Comparison of ENCODE assay signal across 8 cellular contexts in genomic region chr17:81387235-81388060, GRCh38. TPM values are rescaled to one million over a fixed set of nuclear protein-coding genes. Genes with fewer than 3 reads are reported as not detected.
DNase-seq lines count a peak whose midpoint lies in the region; ATAC-seq and TF ChIP-seq lines count a peak whose summit lies in the region.

No MANE protein-coding gene starts in this region.

- peak overlapping the region; percentile 59 for H3K4me3 Mint-ChIP-seq in activated CD4-positive, alpha-beta T cell treated with anti-CD3 and anti-CD28 coated beads, Interleukin-2, amount 10 ng/mL, durations not matched to agents 7 days and 5 days

- H3K36me3 ChIP-seq in A673 (ENCODE audit: insufficient read depth, low read length, poor library complexity, severe bottlenecking) (peaks cover 11% of the 10 kb centered on the region), HAP-1 (replicated peaks) (no peaks in the 10 kb centered on the region; the same call in 1 of the 2 replicates), mucosa of stomach (ENCODE audit: control insufficient read depth, insufficient read depth, low read length) (no peaks in the 10 kb centered on the region), stomach smooth muscle (ENCODE audit: control insufficient read depth in 2 of 2, insufficient read depth in 2 of 2, low read length in 2 of 2) (no peaks in the 10 kb centered on the region)

- H3K27me3 ChIP-seq in A673 (replicated peaks; ENCODE audit: insufficient read depth, low read depth, low read length, poor library complexity): no peaks in the 10 kb centered on the region
- H3K27me3 ChIP-seq in HAP-1 (ENCODE audit: low read depth): no peaks in the 10 kb centered on the region
- H3K27me3 ChIP-seq in mucosa of stomach (ENCODE audit: control insufficient read depth, insufficient read depth, low read length): peaks cover 13% of the 10 kb centered on the region
- no peaks in the 10 kb centered on the region for H3K27me3 ChIP-seq in stomach smooth muscle (ENCODE audit: control insufficient read depth in 1 of 2, insufficient read depth in 2 of 2, low read length in 2 of 2)

- CTCF ChIA-PET in A673 (lab: Charles Lee): no interaction called here
- CTCF ChIA-PET in activated CD4-positive, alpha-beta T cell treated with anti-CD3 and anti-CD28 coated beads, Interleukin-2, amount 10 ng/mL, durations not matched to agents 7 days and 5 days (lab: Charles Lee): no interaction called here

- H3K9me3 Mint-ChIP-seq in activated CD4-positive, alpha-beta T cell treated with anti-CD3 and anti-CD28 coated beads, Interleukin-2, amount 10 ng/mL, durations not matched to agents 7 days and 5 days: no peaks in the 10 kb centered on the region

- no TSS peak for BruUV-seq in A673 (replicated peaks; lab: Mats Ljungman, UMichigan)

- H3K4me3 ChIP-seq in A673 (ENCODE audit: low read depth, low read length, poor library complexity, severe bottlenecking) (peak overlapping the region; percentile 62), HAP-1 (peak overlapping the region; percentile 35), mucosa of stomach (ENCODE audit: low read length) (peak overlapping the region; percentile 56), stomach smooth muscle (ENCODE audit: low read length in 2 of 2) (peak overlapping the region; percentile 75 to 81)

- H3K9ac ChIP-seq in mucosa of stomach (ENCODE audit: low read length) (peak overlapping the region; percentile 88), stomach smooth muscle (ENCODE audit: low read length in 2 of 2) (peak overlapping the region; percentile 87 to 88)

- H3K27ac ChIP-seq in A673 (ENCODE audit: low read depth, low read length, poor library complexity, severe bottlenecking): peak overlapping the region; percentile 92
- peak overlapping the region; percentile 54 for H3K27ac ChIP-seq in epithelial cell of prostate
- H3K27ac ChIP-seq in stomach smooth muscle (ENCODE audit: low read length): peak overlapping the region; percentile 98

- no peaks in the 10 kb centered on the region for H3K9me3 ChIP-seq in A673 (ENCODE audit: low read depth, low read length, poor library complexity, severe bottlenecking)
- H3K9me3 ChIP-seq in HAP-1: no peaks in the 10 kb centered on the region
- H3K9me3 ChIP-seq in mucosa of stomach (ENCODE audit: control insufficient read depth, low read length): no peaks in the 10 kb centered on the region
- no peaks in the 10 kb centered on the region for H3K9me3 ChIP-seq in stomach smooth muscle (ENCODE audit: control insufficient read depth in 2 of 2, low read length in 2 of 2)

- H3K4me1 ChIP-seq in A673 (ENCODE audit: insufficient read depth, low read length, poor library complexity, severe bottlenecking): peaks cover 61% of the 10 kb centered on the region
- H3K4me1 ChIP-seq in HAP-1: peaks cover 15% of the 10 kb centered on the region
- peaks cover 48% of the 10 kb centered on the region for H3K4me1 ChIP-seq in mucosa of stomach (ENCODE audit: control insufficient read depth, insufficient read depth, low read length)
- peaks cover 67% of the 10 kb centered on the region for H3K4me1 ChIP-seq in stomach smooth muscle (ENCODE audit: control insufficient read depth, insufficient read depth, low read length)

- no peaks in the 10 kb centered on the region for H3K36me3 Mint-ChIP-seq in activated CD4-positive, alpha-beta T cell treated with anti-CD3 and anti-CD28 coated beads, Interleukin-2, amount 10 ng/mL, durations not matched to agents 7 days and 5 days (ENCODE audit: low read depth)

- ATAC-seq in HG02970 (IDR thresholded peaks at IDR 0.05; ENCODE audit: low FRiP score, unreplicated experiment): no peak

- H3K27me3 Mint-ChIP-seq in activated CD4-positive, alpha-beta T cell treated with anti-CD3 and anti-CD28 coated beads, Interleukin-2, amount 10 ng/mL, durations not matched to agents 7 days and 5 days: peaks cover 58% of the 10 kb centered on the region

- H3K27ac Mint-ChIP-seq in activated CD4-positive, alpha-beta T cell treated with anti-CD3 and anti-CD28 coated beads, Interleukin-2, amount 10 ng/mL, durations not matched to agents 7 days and 5 days: no peak overlapping the region

- intact Hi-C loops in A673 (cut with micrococcal nuclease; ENCODE audit: unreplicated experiment): loop anchor here (1.0 kb wide), 1 partner anchor 22 kb away; no protein-coding TSS in a partner anchor

- POLR2A ChIA-PET in A673 (lab: Charles Lee; ENCODE audit: low non-redundant PET): no interaction called here
- POLR2A ChIA-PET in activated CD4-positive, alpha-beta T cell treated with anti-CD3 and anti-CD28 coated beads, Interleukin-2, amount 10 ng/mL, durations not matched to agents 7 days and 5 days (lab: Charles Lee): no interaction called here

- no peaks in the 10 kb centered on the region for H3K4me1 Mint-ChIP-seq in activated CD4-positive, alpha-beta T cell treated with anti-CD3 and anti-CD28 coated beads, Interleukin-2, amount 10 ng/mL, durations not matched to agents 7 days and 5 days

- no peak for TF ChIP-seq CTCF in A673 (conservative IDR thresholded peaks at IDR 0.05; ENCODE audit: low read depth, low read length)

- peak; percentile 86 for DNase-seq in A673 (ENCODE audit: low spot score)
- peak; percentile 64 to 76 for DNase-seq in HAP-1 (ENCODE audit: low spot score in 2 of 2)
- peak; percentile 48 for DNase-seq in activated CD4-positive, alpha-beta T cell treated with anti-CD3 and anti-CD28 coated beads, Interleukin-2, amount 10 ng/mL, durations not matched to agents 7 days and 5 days
- DNase-seq in epithelial cell of prostate (ENCODE audit: low read depth, low spot score): no peak
- DNase-seq in ecto neural progenitor cell (ENCODE audit: low spot score): no peak

- in situ Hi-C loops in HAP-1 (cut with MboI; ENCODE audit: low sequenced_read_pairs): no loop called here

RNA-seq across cellular contexts. Expression of gene BAHCC1, which starts 7.8 kb away (rescaled TPM):
- 74.2 and 80.6 TPM in 2 replicates for total RNA-seq in A673 (2021)
- total RNA-seq in activated CD4-positive, alpha-beta T cell treated with anti-CD3 and anti-CD28 coated beads, Interleukin-2, amount 10 ng/mL, durations not matched to agents 7 days and 5 days: not detected

Comparison
In these comparisons a context has a peak if more than half of its experiments do, and no peak if none do; other contexts are left out.
1. DNase-seq: peak in A673 (single experiment), HAP-1 (2 of 2) and activated CD4-positive, alpha-beta T cell treated with anti-CD3 and anti-CD28 coated beads, Interleukin-2, amount 10 ng/mL, durations not matched to agents 7 days and 5 days (single experiment); none in epithelial cell of prostate (single experiment) and ecto neural progenitor cell (single experiment).
2. RNA of gene BAHCC1, which starts 7.8 kb away (total RNA-seq): 74.2 to 80.6 TPM in A673; not detected in activated CD4-positive, alpha-beta T cell treated with anti-CD3 and anti-CD28 coated beads, Interleukin-2, amount 10 ng/mL, durations not matched to agents 7 days and 5 days; every median in the first group is over 10 times any median in the second.
3. Peak in every context shown above with its lines, with median percentiles within 50 percentile points of each other: H3K27ac ChIP-seq and H3K4me3 ChIP-seq.